17 cellular contexts compared by ENCODE assay signal in the genomic region with DNA sequence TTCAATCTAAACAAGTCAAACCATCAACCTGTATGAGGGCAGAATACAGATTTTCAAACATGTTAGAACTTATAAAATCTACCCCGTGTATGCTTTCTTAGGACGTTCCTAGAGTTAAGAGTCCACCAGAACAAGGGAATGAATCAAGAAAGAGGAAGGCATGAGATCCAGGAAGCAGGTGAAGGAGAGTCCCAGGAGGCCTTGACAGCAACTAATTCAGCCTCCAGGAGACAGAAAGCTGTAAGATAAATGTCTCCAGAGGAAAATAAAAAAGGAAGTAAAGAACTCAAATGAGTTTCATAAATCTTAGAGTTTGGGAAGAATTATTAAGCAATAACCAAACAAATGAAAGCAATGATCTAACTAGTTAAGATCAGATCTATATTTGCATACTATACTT. TPM values are rescaled to one million over a fixed set of nuclear protein-coding genes. Genes with fewer than 3 reads are reported as not detected.
A peak's percentile ranks its signal among the peaks of the same experiment; 100 is the strongest.
DNase-seq lines count a peak whose midpoint lies in the region; ATAC-seq and TF ChIP-seq lines count a peak whose summit lies in the region.
"Had no signal": no experiment of that assay in that cellular context is flagged by ENCODE, and none has a peak within 500 bp of the region (broad histone marks: within the 10 kb centered on the region; RNA-seq: fewer than 3 reads in every experiment).

No MANE protein-coding gene starts in this region.

- TF ChIP-seq RAD21 in IMR-90 (IDR thresholded peaks at IDR 0.05; ENCODE audit: low read length), result no peak

- H2AK5ac ChIP-seq in IMR-90 (ENCODE audit: low read depth, low read length), result no peak overlapping the region

- no peak overlapping the region for H3K4me3 ChIP-seq in IMR-90 (ENCODE audit: insufficient read depth, low read depth, low read length)
- no peak overlapping the region for H3K4me3 ChIP-seq in naive thymus-derived CD4-positive, alpha-beta T cell (ENCODE audit: low read length)
- H3K4me3 ChIP-seq: MG63 had no signal

- H2BK120ac ChIP-seq in IMR-90 (ENCODE audit: low read depth, low read length), result no peak overlapping the region

- no peaks in the 10 kb centered on the region; the same call in 1 of the 2 replicates for H3K4me1 ChIP-seq in IMR-90 (ENCODE audit: control insufficient read depth, insufficient read depth, low read length)
- H3K4me1 ChIP-seq in naive thymus-derived CD4-positive, alpha-beta T cell (ENCODE audit: control insufficient read depth in 2 of 2, insufficient read depth in 2 of 2, low read length in 2 of 2), result peaks cover 27 to 39% of the 10 kb centered on the region in 2 donors

- no peak overlapping the region for H4K91ac ChIP-seq in IMR-90 (ENCODE audit: insufficient read depth, low read depth, low read length)

- no TSS peak for BruUV-seq in IMR-90 (replicated peaks; lab: Mats Ljungman, UMichigan)

- H3K9ac ChIP-seq in IMR-90 (ENCODE audit: low read depth, low read length), result no peak overlapping the region

- H3K4ac ChIP-seq in IMR-90 (ENCODE audit: low read depth, low read length), result no peak overlapping the region

- intact Hi-C loops in IMR-90 (cut with micrococcal nuclease), result loop anchor here (5.0 kb wide), 1 partner anchor 339 kb away; a partner anchor contains a TSS
- intact Hi-C loops in activated B cell treated with CpG ODN at 0.5 μM for 24 hours (cut with micrococcal nuclease), result loop anchor here (5.0 kb wide), 2 partner anchors 39 to 301 kb away; no protein-coding TSS in a partner anchor
- intact Hi-C loops in naive thymus-derived CD4-positive, alpha-beta T cell (cut with micrococcal nuclease), result loop anchor here (5.0 kb wide), 4 partner anchors 39 to 299 kb away; a partner anchor contains a TSS

- in situ Hi-C loops in IMR-90 (cut with MboI; ENCODE audit: low sequenced_read_pairs), result loop anchor here (25.0 kb wide), 1 partner anchor 279 kb away; no protein-coding TSS in a partner anchor

- no peak overlapping the region for H3K56ac ChIP-seq in IMR-90 (ENCODE audit: extremely low read depth, insufficient read depth, low read length)

- H3K36me3 Mint-ChIP-seq in activated B cell treated with CpG ODN at 0.5 μM for 24 hours (ENCODE audit: low read depth), result peaks cover 54% of the 10 kb centered on the region
- H3K36me3 Mint-ChIP-seq in naive thymus-derived CD4-positive, alpha-beta T cell, result peaks cover 6 to 30% (median 17%) of the 10 kb centered on the region in 5 donors

- H2BK20ac ChIP-seq in IMR-90 (ENCODE audit: low read depth, low read length), result no peak overlapping the region

- no peak overlapping the region for H2AFZ ChIP-seq in IMR-90 (replicated peaks; ENCODE audit: low read length, poor library complexity)

- no peak overlapping the region for H4K5ac ChIP-seq in IMR-90 (ENCODE audit: low read depth, low read length)

- H2AK9ac ChIP-seq in IMR-90 (replicated peaks; ENCODE audit: low read depth, low read length, poor library complexity), result no peak overlapping the region

- no peaks in the 10 kb centered on the region for H3K9me3 Mint-ChIP-seq in activated B cell treated with CpG ODN at 0.5 μM for 24 hours
- H3K9me3 Mint-ChIP-seq in naive thymus-derived CD4-positive, alpha-beta T cell, result no peaks in the 10 kb centered on the region

- CTCF ChIA-PET in IMR-90 (lab: Yijun Ruan, JAX) (no interaction called here), activated B cell treated with CpG ODN at 0.5 μM for 24 hours (lab: Charles Lee) (interaction anchor here (2.6 kb wide), 1 partner anchor 12 kb away, joined by 7 read pairs; no protein-coding TSS in a partner anchor)
- CTCF ChIA-PET in naive thymus-derived CD4-positive, alpha-beta T cell (lab: Charles Lee), result interaction anchor here (1.4 kb wide), 1 partner anchor 440 kb away, joined by 3 read pairs; no protein-coding TSS in a partner anchor

- no peak for TF ChIP-seq CTCF in IMR-90 (conservative IDR thresholded peaks at IDR 0.05; ENCODE audit: low read depth, low read length)
- TF ChIP-seq CTCF in activated B cell treated with CpG ODN at 0.5 μM for 24 hours (IDR thresholded peaks at IDR 0.05), result no peak

- DNase-seq in NOMO-1 treated with DMSO at 0.1 percent for 48 hours (lab: John Stamatoyannopoulos, UW; ENCODE audit: unreplicated experiment), result peak; percentile 68
- DNase-seq in NOMO-1 treated with dmso at 0.1 percent for 144 hours (lab: John Stamatoyannopoulos, UW; ENCODE audit: unreplicated experiment), result no peak
- no peak for DNase-seq in IMR-90
- DNase-seq in activated B cell treated with CpG ODN at 0.5 μM for 24 hours, result no peak
- DNase-seq in naive thymus-derived CD4-positive, alpha-beta T cell, result no peak
- DNase-seq in islet precursor cell, result no peak
- no peak for DNase-seq in NCI-H226
- DNase-seq: activated effector memory CD4-positive, alpha-beta T cell treated with Interleukin-2 at 50 U/mL for 16 hours; caudate nucleus; erythroblast; hippocampal formation; left ventricle myocardium superior; MG63; NCI-H2227 treated with DMSO at 0.1 percent for 48 hours; WERI-Rb-1 had no signal

- no peak overlapping the region for H3K14ac ChIP-seq in IMR-90 (replicated peaks; ENCODE audit: low read depth, low read length)

- no CpG with 5 or more reads among the region's 2 CpGs for WGBS in IMR-90 (ENCODE audit: extremely low coverage in 2 of 2, insufficient read length in 1 of 2), 2 experiments

- dilution Hi-C loops in IMR-90 (cut with HindIII; ENCODE audit: low sequenced_read_pairs, unreplicated experiment), result no loop called here

- peaks cover 11% of the 10 kb centered on the region; the same call in 1 of the 2 replicates for H4K20me1 ChIP-seq in IMR-90 (ENCODE audit: insufficient read depth, low read length)

- H3K27ac ChIP-seq in IMR-90 (ENCODE audit: insufficient read depth, low read length), result no peak overlapping the region
- H3K27ac ChIP-seq in naive thymus-derived CD4-positive, alpha-beta T cell (ENCODE audit: low read depth, low read length), result peak overlapping the region; percentile 14
- H3K27ac ChIP-seq: 22Rv1, WERI-Rb-1 had no signal

- peaks cover 24% of the 10 kb centered on the region for H3K36me3 ChIP-seq in IMR-90 (ENCODE audit: control insufficient read depth, insufficient read depth, low read length)
- peaks cover 0 to 30% (median 5%) of the 10 kb centered on the region in 3 experiments for H3K36me3 ChIP-seq in naive thymus-derived CD4-positive, alpha-beta T cell (ENCODE audit: control insufficient read depth in 2 of 3, insufficient read depth in 3 of 3, low read length in 3 of 3)

- peak overlapping the region; percentile 53 for H3K27ac Mint-ChIP-seq in activated B cell treated with CpG ODN at 0.5 μM for 24 hours
- H3K27ac Mint-ChIP-seq in naive thymus-derived CD4-positive, alpha-beta T cell, result peak overlapping the region in 8 of 9 donors; percentile 2 to 84 (median 12)

- no peak overlapping the region for H3K18ac ChIP-seq in IMR-90 (ENCODE audit: low read depth, low read length)

- no peak overlapping the region for H2BK5ac ChIP-seq in IMR-90 (ENCODE audit: low read depth, low read length, poor library complexity, severe bottlenecking)

- H3K4me3 Mint-ChIP-seq in activated B cell treated with CpG ODN at 0.5 μM for 24 hours, result peak overlapping the region; percentile 37
- H3K4me3 Mint-ChIP-seq in naive thymus-derived CD4-positive, alpha-beta T cell, result peak overlapping the region; percentile 2 to 98 (median 54)

- no peak overlapping the region for H2BK15ac ChIP-seq in IMR-90 (ENCODE audit: low read depth, low read length)

- TF ChIP-seq POLR2A in IMR-90 (IDR thresholded peaks at IDR 0.05; ENCODE audit: low read depth, low read length), result no peak

- ATAC-seq in IMR-90 (ENCODE audit: low read depth) (no peak), activated B cell treated with CpG ODN at 0.5 μM for 24 hours (ENCODE audit: low read depth) (no peak), HG02759 (IDR thresholded peaks at IDR 0.05; ENCODE audit: unreplicated experiment) (no peak)
- ATAC-seq in naive thymus-derived CD4-positive, alpha-beta T cell, result no peak
- ATAC-seq: left ventricle myocardium superior had no signal

- H3K27me3 ChIP-seq in IMR-90 (ENCODE audit: control insufficient read depth, insufficient read depth, low read length), result peaks cover 7% of the 10 kb centered on the region
- H3K27me3 ChIP-seq in naive thymus-derived CD4-positive, alpha-beta T cell (ENCODE audit: control insufficient read depth in 2 of 2, insufficient read depth in 2 of 2, low read length in 2 of 2), result no peaks in the 10 kb centered on the region
- H3K27me3 ChIP-seq: MG63 had no signal

- no peaks in the 10 kb centered on the region for H3K27me3 Mint-ChIP-seq in activated B cell treated with CpG ODN at 0.5 μM for 24 hours
- H3K27me3 Mint-ChIP-seq in naive thymus-derived CD4-positive, alpha-beta T cell, result no peaks in the 10 kb centered on the region

- H4K8ac ChIP-seq in IMR-90 (ENCODE audit: low read depth in 2 of 2, low read length in 2 of 2), result no peak overlapping the region

- POLR2A ChIA-PET in IMR-90 (lab: Charles Lee; ENCODE audit: unreplicated experiment), result no interaction called here
- POLR2A ChIA-PET in activated B cell treated with CpG ODN at 0.5 μM for 24 hours (lab: Charles Lee), result no interaction called here
- POLR2A ChIA-PET in naive thymus-derived CD4-positive, alpha-beta T cell (lab: Charles Lee), result interaction anchor here (1.5 kb wide), 1 partner anchor 8 kb away, joined by 5 read pairs; no protein-coding TSS in a partner anchor

- no peaks in the 10 kb centered on the region for H3K9me3 ChIP-seq in IMR-90 (ENCODE audit: control insufficient read depth, insufficient read depth, low read length)
- H3K9me3 ChIP-seq in naive thymus-derived CD4-positive, alpha-beta T cell (ENCODE audit: control insufficient read depth in 2 of 3, low read length in 3 of 3), result no peaks in the 10 kb centered on the region
- H3K9me3 ChIP-seq: MG63 had no signal

- H3K23ac ChIP-seq in IMR-90 (ENCODE audit: low read depth, low read length), result no peak overlapping the region

- H3K9me1 ChIP-seq in IMR-90 (ENCODE audit: insufficient read depth, low read length), result no peaks in the 10 kb centered on the region; the same call in 1 of the 2 replicates

- peaks cover 35 to 38% of the 10 kb centered on the region in 2 experiments for H3K79me1 ChIP-seq in IMR-90 (ENCODE audit: low read depth in 1 of 2, low read length in 2 of 2)

- no peak overlapping the region for H3K4me2 ChIP-seq in IMR-90 (ENCODE audit: low read depth, low read length)

- peaks cover 51% of the 10 kb centered on the region for H3K4me1 Mint-ChIP-seq in activated B cell treated with CpG ODN at 0.5 μM for 24 hours
- H3K4me1 Mint-ChIP-seq in naive thymus-derived CD4-positive, alpha-beta T cell, result peaks cover 42 to 79% (median 74%) of the 10 kb centered on the region in 7 donors

TF ChIP-seq in IMR-90, 13 proteins besides CTCF, POLR2A, EP300 and RAD21 (continues in another document):
- 0 out of 2 replicates have a peak, but pooled peaks have one; percentile 2 for TF ChIP-seq CEBPB (IDR thresholded peaks at IDR 0.05; ENCODE audit: low read depth, low read length)

RNA-seq across cellular contexts. Expression of a gene that starts 2.7 kb away (rescaled TPM):
- total RNA-seq in IMR-90 (2012; rRNA removed) (29.9 and 38.9 TPM in 2 replicates), activated B cell treated with CpG ODN at 0.5 μM for 24 hours (60.3 and 65.2 TPM in 2 replicates)
- 24.8 and 25.1 TPM in 2 replicates for polyA plus RNA-seq in IMR-90 (2012; rRNA removed)
- polyA plus RNA-seq in IMR-90 (2012; cell fraction: cytosol; rRNA removed), result 3.7 and 7.6 TPM in 2 replicates
- 18.0 and 28.0 TPM in 2 replicates for polyA plus RNA-seq in IMR-90 (2012; cell fraction: nucleus; rRNA removed; ENCODE audit: low replicate concordance)
- 10 to 100 TPM; 80.9 to 91.1 (median 85.0) TPM for total RNA-seq in naive thymus-derived CD4-positive, alpha-beta T cell
- polyA plus RNA-seq in naive thymus-derived CD4-positive, alpha-beta T cell, result 10 to 100 TPM; 34.5 to 47.3 TPM
